ENCODE assay signal across 7 cellular contexts in the genomic region with DNA sequence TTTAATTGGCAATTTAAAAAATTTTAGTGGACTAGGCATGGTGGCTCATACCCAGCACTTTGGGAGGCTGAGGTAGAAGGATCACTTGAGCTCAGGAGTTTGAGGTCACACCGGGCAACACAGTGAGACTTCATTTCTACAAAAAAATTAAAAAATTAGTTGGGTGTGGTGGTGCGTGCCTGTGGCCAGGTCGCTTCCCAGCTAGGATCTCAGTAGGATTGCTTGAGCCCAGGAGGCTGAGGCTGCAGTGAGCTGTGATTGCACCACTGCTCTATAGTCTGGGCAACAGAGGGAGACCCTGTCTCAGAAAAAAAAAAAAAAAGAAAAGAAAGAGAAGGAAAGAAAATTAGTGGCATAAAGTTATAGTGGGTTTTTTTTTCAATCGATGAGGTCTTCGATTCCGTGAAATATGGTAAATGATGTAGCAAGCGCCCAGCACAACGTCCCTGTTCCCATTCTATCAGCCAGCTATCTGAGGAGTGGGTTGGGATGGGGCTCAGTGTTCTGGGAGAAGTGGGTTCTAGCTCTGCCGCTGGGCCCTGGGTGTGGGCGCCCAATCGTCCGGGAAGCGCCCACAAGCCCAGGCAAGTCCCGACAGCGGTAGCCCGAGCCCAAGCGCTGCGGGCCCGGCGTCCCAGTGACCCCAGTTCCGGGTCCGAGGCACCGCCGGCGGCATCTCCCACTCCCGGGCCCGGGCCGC. TPM values are rescaled to one million over a fixed set of nuclear protein-coding genes. Genes with fewer than 3 reads are reported as not detected.
DNase-seq lines count a peak whose midpoint lies in the region; ATAC-seq and TF ChIP-seq lines count a peak whose summit lies in the region.
"Had no signal": no experiment of that assay in that cellular context is flagged by ENCODE, and none has a peak within 500 bp of the region (broad histone marks: within the 10 kb centered on the region; RNA-seq: fewer than 3 reads in every experiment).

No MANE protein-coding gene starts in this region.

- H3K27me3 ChIP-seq in left ventricle myocardium inferior (ENCODE audit: low read depth) (peaks cover 15% of the 10 kb centered on the region), vagina (no peaks in the 10 kb centered on the region)

- H3K36me3 ChIP-seq in left ventricle myocardium inferior (no peaks in the 10 kb centered on the region), vagina (no peaks in the 10 kb centered on the region)

- TF ChIP-seq CTCF in left ventricle myocardium inferior (IDR thresholded peaks at IDR 0.05; ENCODE audit: borderline replicate concordance) (no peak), vagina (IDR thresholded peaks at IDR 0.05) (no peak)

- ATAC-seq in Right ventricle myocardium superior (ENCODE audit: poor library complexity) = no peak

- H3K4me1 ChIP-seq in left ventricle myocardium inferior (peaks cover 34% of the 10 kb centered on the region), vagina (peaks cover 22% of the 10 kb centered on the region)

- intact Hi-C loops in left ventricle myocardium inferior (cut with micrococcal nuclease) (no loop called here), Right ventricle myocardium superior (cut with DNase I) (no loop called here), vagina (cut with DNase I) (no loop called here)

- no peak for TF ChIP-seq POLR2A in vagina (IDR thresholded peaks at IDR 0.05)

- H3K4me3 ChIP-seq in left ventricle myocardium inferior = peak overlapping the region; percentile 79
- H3K4me3 ChIP-seq in iPS-11a (ENCODE audit: low read depth, low read length) = peak overlapping the region; percentile 67
- peak overlapping the region; percentile 55 to 56 for H3K4me3 ChIP-seq in vagina

- H3K27ac ChIP-seq in left ventricle myocardium inferior (replicated peaks) (peak overlapping the region; percentile 66), vagina (peak overlapping the region; percentile 69)

- DNase-seq in left ventricle myocardium inferior (no peak), Right ventricle myocardium superior (no peak), vagina (ENCODE audit: extremely low spot score in 2 of 2) (no peak), Ammon's horn (ENCODE audit: low spot score) (no peak)
- no peak for DNase-seq in stimulated activated CD4-positive, alpha-beta T cell treated with anti-CD3 and anti-CD28 coated beads, Interleukin-4, amount 100 ng/mL, for 24 hours

- H3K9me3 ChIP-seq in left ventricle myocardium inferior (replicated peaks) (no peaks in the 10 kb centered on the region), vagina (no peaks in the 10 kb centered on the region)

RNA-seq across cellular contexts. Expression of a gene that starts 1.4 kb away (rescaled TPM):
- total RNA-seq in left ventricle myocardium inferior (0.47 TPM), Right ventricle myocardium superior (0.70 TPM), vagina (20.9 TPM)
- total RNA-seq: temporal lobe had no signal

RNA-seq across cellular contexts. Expression of a gene that starts 8.3 kb away (rescaled TPM):
- total RNA-seq in left ventricle myocardium inferior (32.7 TPM), Right ventricle myocardium superior (27.9 TPM), vagina (76.4 TPM)

RNA-seq across cellular contexts. Expression of a gene that starts 10.5 kb away (rescaled TPM):
- 42.2 TPM for total RNA-seq in left ventricle myocardium inferior
- total RNA-seq in Right ventricle myocardium superior = 37.7 TPM
- 78.6 TPM for total RNA-seq in vagina

RNA-seq across cellular contexts. Expression of a gene that starts 19.2 kb away (rescaled TPM):
- 0.49 TPM for total RNA-seq in left ventricle myocardium inferior
- total RNA-seq in Right ventricle myocardium superior = 0.73 TPM
- total RNA-seq in vagina = 0.74 TPM
- total RNA-seq: temporal lobe had no signal

RNA-seq across cellular contexts. Expression of a gene that starts 20.1 kb away (rescaled TPM):
- total RNA-seq in left ventricle myocardium inferior (37.3 TPM), Right ventricle myocardium superior (36.1 TPM), vagina (21.1 TPM)

Comparison
In these comparisons a context has a peak if more than half of its experiments do, and no peak if none do; other contexts are left out.
1. RNA of a gene that starts 1.4 kb away (total RNA-seq): 20.9 TPM in vagina (single experiment); 0.70 TPM in Right ventricle myocardium superior (single experiment) and 0.47 TPM in left ventricle myocardium inferior (single experiment); every median in the first group is over 10 times any median in the second.
2. Peak in every context shown above with its lines, with median percentiles within 50 percentile points of each other: H3K4me3 ChIP-seq.